Comparison of ENCODE assay signal across 11 cellular contexts in the genomic region with DNA sequence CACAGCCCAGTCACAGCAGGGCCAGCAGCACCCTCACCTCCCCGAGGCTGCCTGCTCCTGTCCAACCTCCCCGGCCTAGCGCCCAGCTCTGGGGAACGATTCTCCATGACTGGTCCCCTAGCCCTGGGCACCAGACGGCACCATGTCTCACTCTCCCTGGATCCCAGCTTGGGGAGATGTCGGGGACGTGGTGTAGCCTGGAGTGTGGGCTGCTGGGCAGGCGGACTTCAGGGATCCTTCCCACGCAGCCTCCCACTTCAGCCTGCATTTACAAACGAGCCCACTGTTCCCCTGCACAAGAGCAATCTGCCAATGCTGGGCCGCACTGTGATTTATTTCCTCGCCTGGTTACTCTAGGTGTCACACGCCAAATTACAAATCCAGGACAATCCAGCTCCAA.
"Had no signal": no experiment of that assay in that cellular context is flagged by ENCODE, and none has a peak within 500 bp of the region (broad histone marks: within the 10 kb centered on the region; RNA-seq: fewer than 3 reads in every experiment).

No MANE protein-coding gene starts in this region.

- H3K27me3 Mint-ChIP-seq: naive thymus-derived CD8-positive, alpha-beta T cell had no signal

- FAIRE-seq: small intestine had no signal

- ATAC-seq: gastrocnemius medialis; left lobe of liver; mucosa of descending colon; naive thymus-derived CD8-positive, alpha-beta T cell had no signal

- H3K4me3 Mint-ChIP-seq: naive thymus-derived CD8-positive, alpha-beta T cell had no signal

- DNase-seq: effector memory CD4-positive, alpha-beta T cell; gastrocnemius medialis; mucosa of descending colon; naive thymus-derived CD8-positive, alpha-beta T cell; small intestine; stimulated activated CD4-positive, alpha-beta T cell treated with anti-CD3 and anti-CD28 coated beads, Interleukin-12 subunit alpha, Interleukin-12 subunit beta, amount 100 ng/mL, for 4 hours; stimulated activated CD4-positive, alpha-beta T cell treated with anti-CD3 and anti-CD28 coated beads, Interleukin-2, amount 100 ng/mL, for 48 hours; stomach; substantia nigra; transverse colon had no signal

- H3K9me3 Mint-ChIP-seq: naive thymus-derived CD8-positive, alpha-beta T cell had no signal
